ENCODE assay signal across 8 cellular contexts in the genomic region with DNA sequence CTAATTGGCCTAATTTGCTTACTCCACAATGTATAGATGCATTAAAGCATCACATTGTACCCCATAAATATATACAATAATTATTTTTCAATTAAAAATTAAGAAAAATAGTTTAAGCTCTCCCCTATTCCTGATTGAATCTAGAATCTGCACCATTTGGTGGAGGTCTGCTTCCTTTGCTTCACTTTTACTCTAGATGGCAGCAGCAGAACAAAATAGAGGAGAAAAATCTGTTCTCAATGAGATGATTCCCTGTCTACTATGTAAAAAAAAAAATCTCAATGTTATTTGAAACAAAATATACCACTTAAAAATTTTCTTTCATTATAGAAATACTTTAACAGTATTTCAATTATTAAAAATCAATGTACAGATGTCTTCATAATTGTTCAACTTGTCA.
A peak's percentile ranks its signal among the peaks of the same experiment; 100 is the strongest.
DNase-seq lines count a peak whose midpoint lies in the region; TF ChIP-seq lines count a peak whose summit lies in the region.

No MANE protein-coding gene starts in this region.

- intact Hi-C loops in stomach (cut with DNase I; ENCODE audit: low total_unique reads) = no loop called here

- H3K36me3 ChIP-seq in NT2/D1 (ENCODE audit: insufficient read depth, insufficient read length, low read length) = no peaks in the 10 kb centered on the region
- H3K36me3 ChIP-seq in stomach = no peaks in the 10 kb centered on the region

- DNase-seq in AG09309 (ENCODE audit: low read depth) (no peak), HCEC 1CT (peak; percentile 37), NT2/D1 (ENCODE audit: low read depth, low spot score) (peak; percentile 18), fibroblast of villous mesenchyme (ENCODE audit: low read depth) (peak; percentile 18), NCI-H2029 treated with DMSO at 0.1 percent for 48 hours (lab: John Stamatoyannopoulos, UW) (no peak), GOT3 (lab: John Stamatoyannopoulos, UW) (no peak), stomach (no peak)
- no peak for DNase-seq in stimulated activated CD4-positive, alpha-beta T cell treated with anti-CD3 and anti-CD28 coated beads, Interleukin-4, amount 100 ng/mL, for 4 hours

- TF ChIP-seq EP300 in stomach (IDR thresholded peaks at IDR 0.05) = no peak

- no peak for TF ChIP-seq POLR2A in stomach (IDR thresholded peaks at IDR 0.05)

- TF ChIP-seq CTCF in AG09309 (IDR thresholded peaks at IDR 0.05; ENCODE audit: control insufficient read depth, insufficient read depth, low read depth, low read length, missing control alignments) (peak; percentile 42), fibroblast of villous mesenchyme (IDR thresholded peaks at IDR 0.05; ENCODE audit: insufficient read depth, low read depth, low read length) (peak; percentile 51), stomach (IDR thresholded peaks at IDR 0.05) (peak in 1 of 7 experiments; percentile 22)

- H3K9me3 ChIP-seq in NT2/D1 (ENCODE audit: insufficient read depth, low read length) (no peaks in the 10 kb centered on the region), stomach (no peaks in the 10 kb centered on the region)

- no peaks in the 10 kb centered on the region for H3K4me1 ChIP-seq in NT2/D1 (ENCODE audit: insufficient read depth, insufficient read length)
- peaks cover 0 to 4% (median 0%) of the 10 kb centered on the region in 4 donors for H3K4me1 ChIP-seq in stomach

- no peak overlapping the region for H3K4me3 ChIP-seq in AG09309 (ENCODE audit: control insufficient read depth, low read depth, low read length)
- H3K4me3 ChIP-seq in NT2/D1 (ENCODE audit: insufficient read length, low read depth) = no peak overlapping the region
- no peak overlapping the region for H3K4me3 ChIP-seq in fibroblast of villous mesenchyme (ENCODE audit: low read depth, low read length)
- H3K4me3 ChIP-seq in stomach = no peak overlapping the region

- H3K27me3 ChIP-seq in NT2/D1 (ENCODE audit: insufficient read depth, insufficient read length) = no peaks in the 10 kb centered on the region
- no peaks in the 10 kb centered on the region for H3K27me3 ChIP-seq in stomach

- no peak overlapping the region for H3K27ac ChIP-seq in stomach

- no peak overlapping the region for H3K9ac ChIP-seq in NT2/D1 (ENCODE audit: insufficient read length, low read depth)

Comparison
In these comparisons a context has a peak if more than half of its experiments do, and no peak if none do; other contexts are left out.
1. DNase-seq: peak in HCEC 1CT (single experiment), NT2/D1 (single experiment) and fibroblast of villous mesenchyme (single experiment); none in AG09309 (single experiment), NCI-H2029 treated with DMSO at 0.1 percent for 48 hours (single experiment), stimulated activated CD4-positive, alpha-beta T cell treated with anti-CD3 and anti-CD28 coated beads, Interleukin-4, amount 100 ng/mL, for 4 hours (0 of 2), GOT3 (single experiment) and stomach (single experiment).